20 cellular contexts compared by ENCODE assay signal in the genomic region with DNA sequence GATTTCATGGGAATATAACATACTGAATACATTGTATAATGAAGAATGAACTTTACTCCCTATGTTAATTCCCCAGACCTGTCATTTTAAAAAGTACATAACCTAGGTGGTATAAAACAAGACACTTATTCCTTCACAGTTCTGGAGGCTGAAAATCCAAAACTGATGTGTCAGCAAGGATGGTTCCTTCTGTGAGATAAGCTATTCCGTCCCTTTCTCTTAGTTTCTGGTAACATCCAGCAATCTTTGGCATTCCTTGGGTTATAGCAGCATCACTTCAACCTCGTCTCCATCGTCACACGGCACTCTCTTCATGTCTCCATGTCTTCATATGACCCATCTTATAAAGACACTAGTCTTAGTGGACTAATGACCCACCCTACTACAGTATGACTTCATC.
DNase-seq lines count a peak whose midpoint lies in the region; ATAC-seq, FAIRE-seq and TF ChIP-seq lines count a peak whose summit lies in the region.
"Had no signal": no experiment of that assay in that cellular context is flagged by ENCODE, and none has a peak within 500 bp of the region (broad histone marks: within the 10 kb centered on the region; RNA-seq: fewer than 3 reads in every experiment).

No MANE protein-coding gene starts in this region.

- peaks cover 17% of the 10 kb centered on the region for H3K4me1 Mint-ChIP-seq in T-helper 2 cell treated with Interferon-gamma antibody and Interleukin-4, amounts not matched to agents 5 μg/mL and 100 μg/mL, for 36 hours (ENCODE audit: low read depth)
- peaks cover 23% of the 10 kb centered on the region for H3K4me1 Mint-ChIP-seq in activated CD8-positive, alpha-beta T cell treated with anti-CD3 and anti-CD28 coated beads for 36 hours (ENCODE audit: low read depth)
- H3K4me1 Mint-ChIP-seq: CD14-positive monocyte, GM23338 had no signal

- ATAC-seq in A549 (no peak), Panc1 (no peak)
- ATAC-seq in activated CD8-positive, alpha-beta T cell treated with anti-CD3 and anti-CD28 coated beads for 36 hours: no peak
- ATAC-seq: CD8-positive, alpha-beta T cell; GM23338; HCT116 had no signal

- H3K4me2 ChIP-seq in A549: no peak overlapping the region
- H3K4me2 ChIP-seq: BLaER1, GM23338 had no signal

- DNase-seq in T-helper 2 cell treated with Interferon-gamma antibody and Interleukin-4, amounts not matched to agents 5 μg/mL and 100 μg/mL, for 36 hours (ENCODE audit: low spot score): no peak
- no peak for DNase-seq in T-helper 2 cell
- no peak for DNase-seq in A549 (ENCODE audit: low read depth in 1 of 2, low spot score in 1 of 2)
- no peak for DNase-seq in H54 (ENCODE audit: insufficient read length, low spot score)
- no peak for DNase-seq in Panc1 (ENCODE audit: low read depth, low spot score)
- DNase-seq in HEK293T (ENCODE audit: extremely low spot score): no peak
- no peak for DNase-seq in activated CD8-positive, alpha-beta T cell treated with anti-CD3 and anti-CD28 coated beads for 36 hours
- DNase-seq in DMS79 treated with DMSO at 0.1 percent for 48 hours (lab: John Stamatoyannopoulos, UW): no peak
- DNase-seq: Calu3; CD8-positive, alpha-beta T cell; DND-41; EL; H7; KBM-7 had no signal

- peaks cover 3% of the 10 kb centered on the region; the same call in 1 of the 2 replicates for H3K36me3 ChIP-seq in Panc1 (ENCODE audit: control insufficient read depth, insufficient read depth, low read length)

- TF ChIP-seq CTCF in A549 (IDR thresholded peaks at IDR 0.05) (no peak), Panc1 (IDR thresholded peaks at IDR 0.05) (no peak)
- no peak for TF ChIP-seq CTCF in activated CD8-positive, alpha-beta T cell treated with anti-CD3 and anti-CD28 coated beads for 36 hours (IDR thresholded peaks at IDR 0.05)

- no peak for TF ChIP-seq EP300 in A549 (IDR thresholded peaks at IDR 0.05)

- peak overlapping the region; percentile 22 for H3K27ac Mint-ChIP-seq in T-helper 2 cell treated with Interferon-gamma antibody and Interleukin-4, amounts not matched to agents 5 μg/mL and 100 μg/mL, for 36 hours
- no peak overlapping the region for H3K27ac Mint-ChIP-seq in activated CD8-positive, alpha-beta T cell treated with anti-CD3 and anti-CD28 coated beads for 36 hours
- H3K27ac Mint-ChIP-seq: CD14-positive monocyte; CD8-positive, alpha-beta T cell; GM23338 had no signal

- intact Hi-C loops in Panc1 (cut with micrococcal nuclease; ENCODE audit: unreplicated experiment): no loop called here
- intact Hi-C loops in activated CD8-positive, alpha-beta T cell treated with anti-CD3 and anti-CD28 coated beads for 36 hours (cut with micrococcal nuclease): no loop called here

- no peak for TF ChIP-seq RAD21 in A549 (conservative IDR thresholded peaks at IDR 0.05 in 1 of 2, IDR thresholded peaks at IDR 0.05 in 1 of 2)

- no peaks in the 10 kb centered on the region for H3K9me3 Mint-ChIP-seq in T-helper 2 cell treated with Interferon-gamma antibody and Interleukin-4, amounts not matched to agents 5 μg/mL and 100 μg/mL, for 36 hours
- H3K9me3 Mint-ChIP-seq in activated CD8-positive, alpha-beta T cell treated with anti-CD3 and anti-CD28 coated beads for 36 hours: no peaks in the 10 kb centered on the region
- H3K9me3 Mint-ChIP-seq: CD8-positive, alpha-beta T cell; GM23338 had no signal

- no peak overlapping the region for H3K4me3 ChIP-seq in A549
- no peak overlapping the region for H3K4me3 ChIP-seq in Panc1 (ENCODE audit: low read depth in 2 of 2, low read length in 2 of 2)
- H3K4me3 ChIP-seq: BLaER1, GM23338 had no signal

- H3K27me3 Mint-ChIP-seq in T-helper 2 cell treated with Interferon-gamma antibody and Interleukin-4, amounts not matched to agents 5 μg/mL and 100 μg/mL, for 36 hours (ENCODE audit: low read depth): no peaks in the 10 kb centered on the region
- H3K27me3 Mint-ChIP-seq in activated CD8-positive, alpha-beta T cell treated with anti-CD3 and anti-CD28 coated beads for 36 hours: no peaks in the 10 kb centered on the region

- TF ChIP-seq POLR2A in A549 (IDR thresholded peaks at IDR 0.05; ENCODE audit: low read length): no peak
- TF ChIP-seq POLR2A in H54 (IDR thresholded peaks at IDR 0.05; ENCODE audit: low read depth, low read length): no peak

- CTCF ChIA-PET in A549 (lab: Yijun Ruan, JAX): interaction anchor here (1.0 to 1.1 kb wide), 3 partner anchors 12 to 16 kb away, joined by 3 to 4 read pairs (median 3); no protein-coding TSS in a partner anchor
- CTCF ChIA-PET in Panc1 (lab: Charles Lee): no interaction called here
- CTCF ChIA-PET in HEK293T (lab: Yijun Ruan, JAX): no interaction called here
- CTCF ChIA-PET in activated CD8-positive, alpha-beta T cell treated with anti-CD3 and anti-CD28 coated beads for 36 hours (lab: Charles Lee): interaction anchor here (1.7 kb wide), 1 partner anchor 40 kb away, joined by 3 read pairs; no protein-coding TSS in a partner anchor

- in situ Hi-C loops in Panc1 (cut with HindIII; ENCODE audit: low pct_unique_long_range_greater_than_20kb, low sequenced_read_pairs): no loop called here

- FAIRE-seq in A549 (lab: Jason Lieb, UNC): no peak
- peak; percentile 36 for FAIRE-seq in H54 (lab: Jason Lieb, UNC)
- FAIRE-seq: GM12892 had no signal

- H3K9me3 ChIP-seq in A549 (no peaks in the 10 kb centered on the region), Panc1 (ENCODE audit: control insufficient read depth, insufficient read depth, low read depth, low read length) (no peaks in the 10 kb centered on the region)
- H3K9me3 ChIP-seq: BLaER1 had no signal

- H3K27me3 ChIP-seq in Panc1 (ENCODE audit: control insufficient read depth, insufficient read depth, low read length): no peaks in the 10 kb centered on the region
- H3K27me3 ChIP-seq: BLaER1 had no signal

- H3K27ac ChIP-seq in A549: no peak overlapping the region
- no peak overlapping the region for H3K27ac ChIP-seq in Panc1 (ENCODE audit: low read length)
- H3K27ac ChIP-seq: 22Rv1, BLaER1 had no signal

- 99% methylated on average over 4 of the region's 4 CpGs for WGBS in A549 (ENCODE audit: missing lambda C conversion rate)

- H3K4me3 Mint-ChIP-seq in T-helper 2 cell treated with Interferon-gamma antibody and Interleukin-4, amounts not matched to agents 5 μg/mL and 100 μg/mL, for 36 hours: no peak overlapping the region
- no peak overlapping the region for H3K4me3 Mint-ChIP-seq in activated CD8-positive, alpha-beta T cell treated with anti-CD3 and anti-CD28 coated beads for 36 hours
- H3K4me3 Mint-ChIP-seq: CD14-positive monocyte; CD8-positive, alpha-beta T cell; GM23338 had no signal

- POLR2A ChIA-PET in A549 (lab: Yijun Ruan, JAX): no interaction called here
- POLR2A ChIA-PET in Panc1 (lab: Charles Lee): no interaction called here
- POLR2A ChIA-PET in HEK293T (lab: Yijun Ruan, JAX): no interaction called here
- POLR2A ChIA-PET in activated CD8-positive, alpha-beta T cell treated with anti-CD3 and anti-CD28 coated beads for 36 hours (lab: Charles Lee): interaction anchor here (0.6 to 1.0 kb wide), 3 partner anchors 13 to 43 kb away, joined by 3 to 4 read pairs (median 3); no protein-coding TSS in a partner anchor

- BruUV-seq in Panc1 (replicated peaks; lab: Mats Ljungman, UMichigan): TSS peak; percentile 34

- peaks cover 45% of the 10 kb centered on the region for H3K36me3 Mint-ChIP-seq in T-helper 2 cell treated with Interferon-gamma antibody and Interleukin-4, amounts not matched to agents 5 μg/mL and 100 μg/mL, for 36 hours (ENCODE audit: low read depth)
- peaks cover 24% of the 10 kb centered on the region for H3K36me3 Mint-ChIP-seq in activated CD8-positive, alpha-beta T cell treated with anti-CD3 and anti-CD28 coated beads for 36 hours (ENCODE audit: low read depth)

- H3K4me1 ChIP-seq in A549: peaks cover 1% of the 10 kb centered on the region
- H3K4me1 ChIP-seq in Panc1 (ENCODE audit: control insufficient read depth, insufficient read depth, low read length): no peaks in the 10 kb centered on the region
- H3K4me1 ChIP-seq: BLaER1 had no signal

TF ChIP-seq in A549, 52 proteins besides CTCF, POLR2A, EP300 and RAD21:
- TF ChIP-seq SMC3 (IDR thresholded peaks at IDR 0.05): no peak
- no peak for TF ChIP-seq ZNF302 (CRISPR knock-in tag; IDR thresholded peaks at IDR 0.05)
- TF ChIP-seq ZFP36 (IDR thresholded peaks at IDR 0.05; ENCODE audit: borderline replicate concordance, partially characterized antibody): no peak
- peak; percentile 91 for TF ChIP-seq MAFK (IDR thresholded peaks at IDR 0.05; ENCODE audit: partially characterized antibody)

TF ChIP-seq in HEK293T, 16 proteins besides CTCF, POLR2A, EP300 and RAD21:
- TF ChIP-seq HDGF (IDR thresholded peaks at IDR 0.05; ENCODE audit: borderline replicate concordance): no peak
- no peak for TF ChIP-seq FOXM1 (IDR thresholded peaks at IDR 0.05; ENCODE audit: borderline replicate concordance)
- no peak for TF ChIP-seq ELF4 (IDR thresholded peaks at IDR 0.05)
- no peak for TF ChIP-seq NFRKB (IDR thresholded peaks at IDR 0.05)

Comparison
In these comparisons a context has a peak if more than half of its experiments do, and no peak if none do; other contexts are left out.
1. CTCF ChIA-PET loops: an anchor here in A549 (1.0 to 1.1 kb wide) and activated CD8-positive, alpha-beta T cell treated with anti-CD3 and anti-CD28 coated beads for 36 hours (1.7 kb wide); none called in Panc1 and HEK293T.